Comparison of ENCODE assay signal across 20 cellular contexts in the genomic region with DNA sequence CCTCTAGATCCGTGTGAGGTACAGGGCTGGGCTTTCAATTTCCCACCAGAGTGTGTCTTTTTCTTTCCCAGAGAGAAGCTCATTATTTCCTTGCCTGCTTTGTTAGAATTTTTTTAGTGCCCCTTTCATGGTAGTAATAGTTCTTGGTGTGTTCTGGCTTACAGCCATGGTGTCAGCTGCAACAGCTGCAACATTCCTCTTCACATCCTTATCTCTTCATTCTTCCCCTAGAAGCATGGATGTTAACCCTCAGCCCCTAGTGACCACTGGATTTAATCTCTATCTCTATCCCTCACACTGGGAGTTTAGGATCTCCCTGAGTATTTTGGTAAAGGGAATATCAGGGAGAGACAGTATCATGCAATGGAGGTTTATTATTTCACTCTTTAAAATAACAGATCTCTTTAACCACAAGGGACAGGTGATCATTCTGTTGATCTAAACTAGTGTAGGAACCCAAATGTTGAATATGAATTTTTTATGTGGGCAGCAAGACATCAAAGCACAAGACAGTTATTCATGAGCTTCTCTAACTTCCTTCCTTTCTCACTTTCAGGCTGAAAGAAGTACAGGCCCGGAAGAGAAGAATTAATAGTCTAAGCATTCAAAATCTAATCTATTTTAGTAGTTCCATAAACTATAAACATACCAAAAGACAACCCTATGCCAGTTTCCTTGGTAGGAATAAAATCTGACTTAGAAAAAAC.
A peak's percentile ranks its signal among the peaks of the same experiment; 100 is the strongest.
DNase-seq lines count a peak whose midpoint lies in the region; ATAC-seq lines count a peak whose summit lies in the region.
"Had no signal": no experiment of that assay in that cellular context is flagged by ENCODE, and none has a peak within 500 bp of the region (broad histone marks: within the 10 kb centered on the region; RNA-seq: fewer than 3 reads in every experiment).

No MANE protein-coding gene starts in this region.

- H3K27me3 Mint-ChIP-seq in natural killer cell treated with Interleukin-12 subunit alpha and Interleukin-12 subunit beta and Interleukin-15 and Interleukin-18, amount 100 ng/mL, for 72 hours = no peaks in the 10 kb centered on the region
- H3K27me3 Mint-ChIP-seq: CD4-positive, alpha-beta memory T cell had no signal

- H3K4me2 ChIP-seq in mesendoderm (ENCODE audit: low read length) = no peak overlapping the region
- H3K4me2 ChIP-seq: GM23338 had no signal

- no peak overlapping the region for H2AK5ac ChIP-seq in mesendoderm (ENCODE audit: low read length)

- no CpG with 5 or more reads among the region's 2 CpGs for WGBS in mesendoderm (ENCODE audit: extremely low coverage, insufficient coverage, low lambda C conversion rate)

- H3K9ac ChIP-seq in mesendoderm (ENCODE audit: low read length) = no peak overlapping the region

- H3K9me3 Mint-ChIP-seq in natural killer cell treated with Interleukin-12 subunit alpha and Interleukin-12 subunit beta and Interleukin-15 and Interleukin-18, amount 100 ng/mL, for 72 hours = peaks cover 17% of the 10 kb centered on the region
- H3K9me3 Mint-ChIP-seq: GM23338 had no signal

- peak overlapping the region; percentile 54 for H3K56ac ChIP-seq in mesendoderm (ENCODE audit: low read length)

- H2BK120ac ChIP-seq in mesendoderm (ENCODE audit: low read depth, low read length) = no peak overlapping the region

- H3K36me3 ChIP-seq in SJCRH30 (no peaks in the 10 kb centered on the region), mesendoderm (ENCODE audit: control insufficient read depth, insufficient read depth, low read length) (no peaks in the 10 kb centered on the region)

- H3K27ac ChIP-seq in SJCRH30 = peak overlapping the region; percentile 95
- no peak overlapping the region for H3K27ac ChIP-seq in mesendoderm (ENCODE audit: low read depth, low read length)

- H3K18ac ChIP-seq in mesendoderm (ENCODE audit: low read length) = peak overlapping the region; percentile 68

- H2BK15ac ChIP-seq in mesendoderm (replicated peaks; ENCODE audit: low read depth) = no peak overlapping the region

- H3K27me3 ChIP-seq in SJCRH30 (no peaks in the 10 kb centered on the region), mesendoderm (ENCODE audit: insufficient read depth, low read length, poor library complexity) (no peaks in the 10 kb centered on the region)

- H3K27ac Mint-ChIP-seq in natural killer cell treated with Interleukin-12 subunit alpha and Interleukin-12 subunit beta and Interleukin-15 and Interleukin-18, amount 100 ng/mL, for 72 hours = no peak overlapping the region
- H3K27ac Mint-ChIP-seq: GM23338 had no signal

- H3K79me2 ChIP-seq in mesendoderm (ENCODE audit: control insufficient read depth, insufficient read depth, low read length) = no peaks in the 10 kb centered on the region

- no peaks in the 10 kb centered on the region for H3K36me3 Mint-ChIP-seq in natural killer cell treated with Interleukin-12 subunit alpha and Interleukin-12 subunit beta and Interleukin-15 and Interleukin-18, amount 100 ng/mL, for 72 hours
- H3K36me3 Mint-ChIP-seq: CD4-positive, alpha-beta memory T cell had no signal

- H3K4me3 ChIP-seq in SJCRH30 = no peak overlapping the region
- H3K4me3 ChIP-seq in mesendoderm (ENCODE audit: low read length) = no peak overlapping the region
- H3K4me3 ChIP-seq in skeletal muscle cell (ENCODE audit: low read depth, low read length) = no peak overlapping the region
- H3K4me3 ChIP-seq: GM12878, GM23338 had no signal

- no peak overlapping the region for H4K5ac ChIP-seq in mesendoderm (ENCODE audit: low read length)

- H3K23ac ChIP-seq in mesendoderm (ENCODE audit: low read length) = no peak overlapping the region

- H3K4me1 ChIP-seq in SJCRH30 (peaks cover 24% of the 10 kb centered on the region), mesendoderm (ENCODE audit: control insufficient read depth, low read depth, low read length) (peaks cover 5% of the 10 kb centered on the region)
- H3K4me1 ChIP-seq: Caco-2 had no signal

- no peaks in the 10 kb centered on the region for H3K4me1 Mint-ChIP-seq in natural killer cell treated with Interleukin-12 subunit alpha and Interleukin-12 subunit beta and Interleukin-15 and Interleukin-18, amount 100 ng/mL, for 72 hours (ENCODE audit: low read depth in 2 of 2)
- H3K4me1 Mint-ChIP-seq: CD4-positive, alpha-beta memory T cell; GM23338 had no signal

- ATAC-seq in natural killer cell treated with Interleukin-12 subunit alpha and Interleukin-12 subunit beta and Interleukin-15 and Interleukin-18, amount 100 ng/mL, for 72 hours = no peak
- ATAC-seq: GM12878, GM23338, PC-3 had no signal

- H2BK5ac ChIP-seq in mesendoderm (ENCODE audit: low read length) = peak overlapping the region; percentile 61

- H3K9me3 ChIP-seq in SJCRH30 (replicated peaks) = no peaks in the 10 kb centered on the region
- H3K9me3 ChIP-seq: Caco-2 had no signal

- DNase-seq in LHCN-M2 (ENCODE audit: low read depth) (peak; percentile 63), SJCRH30 (peak; percentile 85 to 96), mesendoderm (peak; percentile 87), skeletal muscle cell (ENCODE audit: low read depth) (peak; percentile 25), NCI-H187 treated with DMSO at 0.1 percent for 48 hours (lab: John Stamatoyannopoulos, UW) (no peak), NCI-H526 treated with DMSO at 0.1 percent for 48 hours (lab: John Stamatoyannopoulos, UW) (no peak)
- no peak for DNase-seq in natural killer cell treated with Interleukin-12 subunit alpha and Interleukin-12 subunit beta and Interleukin-15 and Interleukin-18, amount 100 ng/mL, for 72 hours (ENCODE audit: low spot score)
- DNase-seq: Caco-2; CD4-positive, alpha-beta memory T cell; DMS 273 treated with DMSO at 0.1 percent for 48 hours; DMS79 treated with DMSO at 0.1 percent for 48 hours; HCEC 1CT; KG1; MV-4-11; NCI-H1694 treated with DMSO at 0.1 percent for 48 hours; NCI-H748 treated with DMSO at 0.1 percent for 48 hours; PC-3; Right ventricle myocardium superior had no signal

- H3K79me1 ChIP-seq in mesendoderm (ENCODE audit: low read length) = no peaks in the 10 kb centered on the region

- H3K4me3 Mint-ChIP-seq in natural killer cell treated with Interleukin-12 subunit alpha and Interleukin-12 subunit beta and Interleukin-15 and Interleukin-18, amount 100 ng/mL, for 72 hours = no peak overlapping the region
- H3K4me3 Mint-ChIP-seq: CD4-positive, alpha-beta memory T cell; GM23338 had no signal

- no peak overlapping the region for H4K8ac ChIP-seq in mesendoderm (ENCODE audit: low read depth, low read length)

- H3K4ac ChIP-seq in mesendoderm (ENCODE audit: low read depth, low read length) = no peak overlapping the region

Comparison
In these comparisons a context has a peak if more than half of its experiments do, and no peak if none do; other contexts are left out.
1. DNase-seq: peak in LHCN-M2 (single experiment), SJCRH30 (2 of 2), mesendoderm (single experiment) and skeletal muscle cell (single experiment); none in NCI-H187 treated with DMSO at 0.1 percent for 48 hours (single experiment), NCI-H526 treated with DMSO at 0.1 percent for 48 hours (single experiment) and natural killer cell treated with Interleukin-12 subunit alpha and Interleukin-12 subunit beta and Interleukin-15 and Interleukin-18, amount 100 ng/mL, for 72 hours (single experiment).